Comparison of ENCODE assay signal across 19 cellular contexts in the genomic region with DNA sequence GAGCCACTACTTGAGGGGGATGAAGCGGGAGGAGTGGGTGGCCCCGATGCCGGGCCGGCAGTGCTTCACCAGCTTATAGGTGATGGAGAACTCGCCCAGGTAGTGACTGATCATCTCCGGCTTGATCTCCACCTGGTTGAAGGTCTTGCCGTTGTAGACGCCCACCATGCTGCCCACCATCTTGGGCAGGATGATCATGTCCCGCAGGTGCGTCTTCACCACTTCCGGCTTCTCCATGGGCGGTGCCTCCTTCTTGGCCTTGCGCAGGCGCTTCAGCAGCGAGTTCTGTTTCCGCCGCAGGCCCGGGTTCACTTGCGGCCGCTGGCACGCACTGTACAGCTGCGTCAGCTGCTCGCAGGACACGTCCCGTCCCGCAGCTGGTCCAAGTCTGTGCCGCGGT. TPM values are rescaled to one million over a fixed set of nuclear protein-coding genes. Genes with fewer than 3 reads are reported as not detected.
DNase-seq lines count a peak whose midpoint lies in the region; ATAC-seq and TF ChIP-seq lines count a peak whose summit lies in the region.
"Had no signal": no experiment of that assay in that cellular context is flagged by ENCODE, and none has a peak within 500 bp of the region (broad histone marks: within the 10 kb centered on the region; RNA-seq: fewer than 3 reads in every experiment).

No MANE protein-coding gene starts in this region.

- DNase-seq in fibroblast of villous mesenchyme (ENCODE audit: low read depth) (peak; percentile 57), spleen (peak; percentile 71), DMS 273 treated with DMSO at 0.1 percent for 48 hours (lab: John Stamatoyannopoulos, UW) (no peak), Kasumi-1 (lab: John Stamatoyannopoulos, UW) (no peak)
- no peak for DNase-seq in activated CD4-positive, CD25-positive, alpha-beta regulatory T cell treated with anti-CD3 and anti-CD28 coated beads, Interleukin-2, amount 50 U/mL, for 72 hours
- DNase-seq: C1 segment of cervical spinal cord; Calu3; CD4-positive, alpha-beta memory T cell; COR-L47; DMS53; DND-41; GM23248; H7; HCEC 1CT had no signal

- no peak overlapping the region for H3K27ac ChIP-seq in spleen
- H3K27ac ChIP-seq: GM23248 had no signal

- TF ChIP-seq POLR2A in spleen (IDR thresholded peaks at IDR 0.05) = no peak

- WGBS in spleen, 5 donors = 97 to 99% (median 98%) methylated on average over 27 to 28 of the region's 28 CpGs

- no peaks in the 10 kb centered on the region for H3K27me3 ChIP-seq in Loucy (ENCODE audit: insufficient read depth, low read length, poor library complexity, severe bottlenecking)
- no peaks in the 10 kb centered on the region for H3K27me3 ChIP-seq in spleen (replicated peaks in 1 of 7)

- peak overlapping the region; percentile 65 for H3K4me2 ChIP-seq in Loucy (ENCODE audit: low read depth, low read length, poor library complexity, severe bottlenecking)

- H3K9ac ChIP-seq in Loucy (ENCODE audit: low read depth, low read length, poor library complexity, severe bottlenecking) = no peak overlapping the region
- H3K9ac ChIP-seq: GM23248 had no signal

- ATAC-seq in HG03045 (IDR thresholded peaks at IDR 0.05; ENCODE audit: unreplicated experiment) = no peak

- H4K20me1 ChIP-seq in Loucy (ENCODE audit: insufficient read depth, low read length, poor library complexity, severe bottlenecking) = no peaks in the 10 kb centered on the region

- H2AFZ ChIP-seq in Loucy (ENCODE audit: low read length) = no peak overlapping the region
- H2AFZ ChIP-seq: GM23248 had no signal

- no peaks in the 10 kb centered on the region for H3K9me3 ChIP-seq in Loucy (ENCODE audit: insufficient read depth, low read depth, low read length)
- no peaks in the 10 kb centered on the region for H3K9me3 ChIP-seq in spleen

- intact Hi-C loops in spleen (cut with DNase I; ENCODE audit: low total_unique reads) = no loop called here

- no peaks in the 10 kb centered on the region for H3K36me3 ChIP-seq in Loucy (ENCODE audit: insufficient read depth, low read length)
- H3K36me3 ChIP-seq in spleen = peaks cover 0 to 22% (median 3%) of the 10 kb centered on the region in 6 donors

- no peaks in the 10 kb centered on the region for H3K9me2 ChIP-seq in Loucy (replicated peaks; ENCODE audit: low read depth, low read length)

- peaks cover 23% of the 10 kb centered on the region for H3K4me1 ChIP-seq in Loucy (ENCODE audit: insufficient read depth, low read length, poor library complexity, severe bottlenecking)
- peaks cover 16 to 59% (median 32%) of the 10 kb centered on the region in 6 donors for H3K4me1 ChIP-seq in spleen

- H3F3A ChIP-seq in Loucy (ENCODE audit: low read depth) = no peaks in the 10 kb centered on the region

- no peak for TF ChIP-seq CTCF in Loucy (conservative IDR thresholded peaks at IDR 0.05; ENCODE audit: low read length)
- no peak for TF ChIP-seq CTCF in fibroblast of villous mesenchyme (IDR thresholded peaks at IDR 0.05; ENCODE audit: insufficient read depth, low read depth, low read length)
- TF ChIP-seq CTCF in spleen (IDR thresholded peaks at IDR 0.05 in 8 of 11, conservative IDR thresholded peaks at IDR 0.05 in 3 of 11) = no peak

- H3K4me3 ChIP-seq in Loucy (ENCODE audit: low read length, poor library complexity, severe bottlenecking) = peak overlapping the region; percentile 94
- no peak overlapping the region for H3K4me3 ChIP-seq in fibroblast of villous mesenchyme (ENCODE audit: low read depth, low read length)
- H3K4me3 ChIP-seq in spleen = no peak overlapping the region
- H3K4me3 ChIP-seq: GM23248 had no signal

- H3K79me2 ChIP-seq in Loucy (ENCODE audit: insufficient read depth, low read length) = peaks cover 49% of the 10 kb centered on the region

RNA-seq across cellular contexts. Expression of a gene that starts 3.4 kb away (rescaled TPM):
- 10.3 and 20.7 TPM in 2 replicates for total RNA-seq in fibroblast of villous mesenchyme
- 10 to 100 TPM in 6 of 7 donors, 1 to 10 TPM in 1; 7.1 to 16.7 (median 12.6) TPM for total RNA-seq in spleen
- 1 to 10 TPM; 4.5 to 9.0 (median 5.1) TPM for polyA plus RNA-seq in spleen

RNA-seq across cellular contexts. Expression of a gene that starts 50.8 kb away (rescaled TPM):
- total RNA-seq in fibroblast of villous mesenchyme (7.1 and 20.3 TPM in 2 replicates), spleen (100 to 1,000 TPM in 3 of 7 donors, 10 to 100 TPM in 4; 56.1 to 110 (median 65.1) TPM)
- 10 to 100 TPM in 2 of 3 donors, 1 to 10 TPM in 1; 9.4 to 15.2 (median 13.8) TPM for polyA plus RNA-seq in spleen
- total RNA-seq: A172 had no signal

RNA-seq across cellular contexts. Expression of a gene that starts 55.1 kb away (rescaled TPM):
- not detected in 2 replicates for total RNA-seq in fibroblast of villous mesenchyme
- total RNA-seq in spleen = not detected
- under 1 TPM in 1 of 3 donors, not detected in 2; 0.03 TPM for polyA plus RNA-seq in spleen
- total RNA-seq: A172; A673; Calu3; CD4-positive, alpha-beta memory T cell; GM23248 had no signal
- polyA plus RNA-seq: BJ; CD4-positive, alpha-beta memory T cell; GM23248 had no signal

Comparison
In these comparisons a context has a peak if more than half of its experiments do, and no peak if none do; other contexts are left out.
1. DNase-seq: peak in fibroblast of villous mesenchyme (single experiment) and spleen (single experiment); none in activated CD4-positive, CD25-positive, alpha-beta regulatory T cell treated with anti-CD3 and anti-CD28 coated beads, Interleukin-2, amount 50 U/mL, for 72 hours (single experiment), DMS 273 treated with DMSO at 0.1 percent for 48 hours (single experiment) and Kasumi-1 (0 of 2).